Comparison of ENCODE assay signal across 23 cellular contexts in the genomic region with DNA sequence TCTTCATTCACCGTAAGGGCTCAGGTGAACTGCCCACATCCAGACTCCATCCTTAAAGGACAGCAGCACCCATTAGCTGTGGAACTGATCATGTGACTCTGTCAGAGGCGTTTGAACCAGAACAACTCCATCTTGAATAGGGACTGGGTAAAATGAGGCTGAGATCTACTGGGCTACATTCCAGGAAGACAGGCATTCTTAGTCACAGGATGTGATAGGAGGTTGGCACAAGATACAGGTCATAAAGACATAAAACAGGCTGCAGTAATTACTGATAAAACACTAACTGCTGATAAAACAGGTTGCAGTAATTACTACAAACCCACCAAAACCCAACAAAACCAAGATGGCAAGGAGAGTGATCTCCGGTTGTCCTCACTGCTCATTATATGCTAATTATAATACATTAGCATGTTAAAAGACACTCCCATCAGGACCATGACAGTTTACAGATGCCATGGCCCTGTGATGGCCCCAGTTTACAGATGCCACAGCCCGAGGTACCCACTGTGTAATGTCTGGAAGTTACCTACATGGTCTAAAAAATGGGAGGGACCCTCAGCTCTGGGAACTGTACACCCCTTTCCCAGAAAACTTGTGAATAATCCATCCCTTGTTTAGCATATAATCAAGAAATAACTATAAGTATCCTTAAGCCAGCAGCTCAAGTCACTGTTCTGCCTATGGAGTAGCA. TPM values are rescaled to one million over a fixed set of nuclear protein-coding genes. Genes with fewer than 3 reads are reported as not detected.
DNase-seq lines count a peak whose midpoint lies in the region; ATAC-seq and FAIRE-seq lines count a peak whose summit lies in the region.
"Had no signal": no experiment of that assay in that cellular context is flagged by ENCODE, and none has a peak within 500 bp of the region (broad histone marks: within the 10 kb centered on the region; RNA-seq: fewer than 3 reads in every experiment).

No MANE protein-coding gene starts in this region.

- H2AFZ ChIP-seq in neuronal stem cell (ENCODE audit: low read length): no peak overlapping the region

- no peak overlapping the region for H4K8ac ChIP-seq in neuronal stem cell (ENCODE audit: low read depth, low read length)

- peaks cover 55% of the 10 kb centered on the region for H3K4me1 ChIP-seq in CD4-positive, alpha-beta memory T cell (ENCODE audit: insufficient read depth, low read length)
- H3K4me1 ChIP-seq in neuronal stem cell (ENCODE audit: control insufficient read depth in 2 of 2, insufficient read depth in 1 of 2, low read depth in 1 of 2, low read length in 2 of 2): peaks cover 0 to 13% of the 10 kb centered on the region in 2 donors

- H3K4ac ChIP-seq in neuronal stem cell (ENCODE audit: low read length): no peak overlapping the region

- H2BK120ac ChIP-seq in neuronal stem cell (ENCODE audit: low read depth, low read length): no peak overlapping the region

- H3K14ac ChIP-seq in neuronal stem cell (ENCODE audit: low read length): no peak overlapping the region

- CTCF ChIA-PET in CD4-positive, alpha-beta memory T cell (lab: Charles Lee; ENCODE audit: partially characterized antibody): interaction anchor here (0.9 to 1.2 kb wide), 2 partner anchors 18 to 20 kb away, joined by 3 to 4 read pairs; no protein-coding TSS in a partner anchor

- H3K9me3 Mint-ChIP-seq in CD4-positive, alpha-beta memory T cell: peaks cover 0 to 1% (median 0%) of the 10 kb centered on the region in 8 donors
- H3K9me3 Mint-ChIP-seq in central memory CD8-positive, alpha-beta T cell: no peaks in the 10 kb centered on the region
- H3K9me3 Mint-ChIP-seq: stimulated activated naive CD8-positive, alpha-beta T cell treated with anti-CD3 and anti-CD28 coated beads, Interleukin-15, amount 100 ng/mL, for 72 hours; type B pancreatic cell had no signal

- peaks cover 41 to 67% (median 60%) of the 10 kb centered on the region in 4 donors for H3K4me1 Mint-ChIP-seq in CD4-positive, alpha-beta memory T cell
- H3K4me1 Mint-ChIP-seq in central memory CD8-positive, alpha-beta T cell: peaks cover 84% of the 10 kb centered on the region

- H3K36me3 Mint-ChIP-seq in CD4-positive, alpha-beta memory T cell: no peaks in the 10 kb centered on the region
- peaks cover 2% of the 10 kb centered on the region for H3K36me3 Mint-ChIP-seq in central memory CD8-positive, alpha-beta T cell (ENCODE audit: insufficient read depth)
- H3K36me3 Mint-ChIP-seq: activated CD8-positive, alpha-beta memory T cell treated with anti-CD3 and anti-CD28 coated beads, Interleukin-2, amount 10 ng/mL, durations not matched to agents 7 days and 5 days; type B pancreatic cell had no signal

- no peak overlapping the region for H4K91ac ChIP-seq in neuronal stem cell (ENCODE audit: low read depth, low read length, poor library complexity)

- peak overlapping the region in 5 of 7 donors; percentile 8 to 75 (median 46) for H3K27ac Mint-ChIP-seq in CD4-positive, alpha-beta memory T cell
- H3K27ac Mint-ChIP-seq in central memory CD8-positive, alpha-beta T cell (ENCODE audit: low read depth): peak overlapping the region; percentile 53
- H3K27ac Mint-ChIP-seq: activated CD8-positive, alpha-beta memory T cell treated with anti-CD3 and anti-CD28 coated beads, Interleukin-2, amount 10 ng/mL, durations not matched to agents 7 days and 5 days; type B pancreatic cell had no signal

- H3K4me3 Mint-ChIP-seq in CD4-positive, alpha-beta memory T cell: no peak overlapping the region
- no peak overlapping the region for H3K4me3 Mint-ChIP-seq in central memory CD8-positive, alpha-beta T cell
- H3K4me3 Mint-ChIP-seq: activated CD8-positive, alpha-beta memory T cell treated with anti-CD3 and anti-CD28 coated beads, Interleukin-2, amount 10 ng/mL, durations not matched to agents 7 days and 5 days; stimulated activated naive CD8-positive, alpha-beta T cell treated with anti-CD3 and anti-CD28 coated beads, Interleukin-15, amount 100 ng/mL, for 72 hours; type B pancreatic cell had no signal

- no peak overlapping the region for H2AK5ac ChIP-seq in neuronal stem cell (ENCODE audit: low read depth, low read length)

- no peaks in the 10 kb centered on the region for H3K27me3 Mint-ChIP-seq in CD4-positive, alpha-beta memory T cell
- no peaks in the 10 kb centered on the region for H3K27me3 Mint-ChIP-seq in central memory CD8-positive, alpha-beta T cell
- H3K27me3 Mint-ChIP-seq: activated CD8-positive, alpha-beta memory T cell treated with anti-CD3 and anti-CD28 coated beads, Interleukin-2, amount 10 ng/mL, durations not matched to agents 7 days and 5 days; stimulated activated naive CD8-positive, alpha-beta T cell treated with anti-CD3 and anti-CD28 coated beads, Interleukin-15, amount 100 ng/mL, for 72 hours; type B pancreatic cell had no signal

- no peak overlapping the region for H3K4me3 ChIP-seq in CD4-positive, alpha-beta memory T cell (ENCODE audit: low read length in 2 of 2)
- no peak overlapping the region for H3K4me3 ChIP-seq in neuronal stem cell (ENCODE audit: low read length in 2 of 2)
- H3K4me3 ChIP-seq: HAP-1, pancreas, sigmoid colon had no signal

- H2BK15ac ChIP-seq in neuronal stem cell (ENCODE audit: low read length): no peak overlapping the region

- H2BK12ac ChIP-seq in neuronal stem cell (ENCODE audit: low read length): no peak overlapping the region

- H3K27ac ChIP-seq in CD4-positive, alpha-beta memory T cell (ENCODE audit: low read depth, low read length): no peak overlapping the region
- H3K27ac ChIP-seq in neuronal stem cell (replicated peaks; ENCODE audit: low read length): no peak overlapping the region
- H3K27ac ChIP-seq: pancreas, sigmoid colon had no signal

- H3K4me2 ChIP-seq in neuronal stem cell (ENCODE audit: insufficient read depth, low read length, poor library complexity, severe bottlenecking): no peak overlapping the region

- DNase-seq in CD4-positive, alpha-beta memory T cell: no peak
- DNase-seq in LoVo (ENCODE audit: low spot score): peak; percentile 47
- DNase-seq in central memory CD8-positive, alpha-beta T cell (ENCODE audit: low spot score in 2 of 2): no peak
- no peak for DNase-seq in neuronal stem cell (ENCODE audit: low spot score)
- DNase-seq in urothelium cell line (ENCODE audit: low spot score): no peak
- no peak for DNase-seq in D341Med (ENCODE audit: low spot score)
- DNase-seq: activated CD8-positive, alpha-beta memory T cell treated with anti-CD3 and anti-CD28 coated beads, Interleukin-2, amount 10 ng/mL, durations not matched to agents 7 days and 5 days; activated effector memory CD4-positive, alpha-beta T cell treated with Interleukin-2 at 50 U/mL for 16 hours; AML-193; foreskin melanocyte; GDM1; left cardiac atrium; NCI-H1694; NCI-H774; pancreas; PC-3; sigmoid colon; stimulated activated naive CD8-positive, alpha-beta T cell treated with anti-CD3 and anti-CD28 coated beads, Interleukin-15, amount 100 ng/mL, for 72 hours; T1000 had no signal

- POLR2A ChIA-PET in CD4-positive, alpha-beta memory T cell (lab: Charles Lee; ENCODE audit: partially characterized antibody): no interaction called here

- peak overlapping the region; percentile 27 for H3K23ac ChIP-seq in neuronal stem cell (ENCODE audit: low read depth, low read length, poor library complexity)

- intact Hi-C loops in CD4-positive, alpha-beta memory T cell (cut with micrococcal nuclease): no loop called here

- H3K18ac ChIP-seq in neuronal stem cell (ENCODE audit: low read length): no peak overlapping the region

- H2BK5ac ChIP-seq in neuronal stem cell (ENCODE audit: low read length): no peak overlapping the region

- no peak for ATAC-seq in central memory CD8-positive, alpha-beta T cell (replicated peaks; ENCODE audit: extremely low read depth, poor library complexity, severe bottlenecking)
- no peak for ATAC-seq in GM18502 (IDR thresholded peaks at IDR 0.05; ENCODE audit: poor library complexity, unreplicated experiment)
- ATAC-seq: activated CD4-positive, CD25-positive, alpha-beta regulatory T cell treated with anti-CD3 and anti-CD28 coated beads, Interleukin-2, amount 50 U/mL, for 24 hours; activated CD8-positive, alpha-beta memory T cell treated with anti-CD3 and anti-CD28 coated beads, Interleukin-2, amount 10 ng/mL, durations not matched to agents 7 days and 5 days; pancreas; PC-3; stimulated activated naive CD8-positive, alpha-beta T cell treated with anti-CD3 and anti-CD28 coated beads, Interleukin-15, amount 100 ng/mL, for 72 hours had no signal

- H3K9me3 ChIP-seq in CD4-positive, alpha-beta memory T cell (ENCODE audit: control insufficient read depth in 1 of 2, low read length in 2 of 2): no peaks in the 10 kb centered on the region
- no peaks in the 10 kb centered on the region for H3K9me3 ChIP-seq in neuronal stem cell (replicated peaks in 1 of 2; ENCODE audit: control insufficient read depth in 2 of 2, insufficient read depth in 1 of 2, low read depth in 1 of 2, low read length in 2 of 2)
- H3K9me3 ChIP-seq: HAP-1, pancreas, sigmoid colon had no signal

- H3K79me1 ChIP-seq in neuronal stem cell (ENCODE audit: low read depth, low read length): peaks cover 15% of the 10 kb centered on the region

- no peaks in the 10 kb centered on the region for H3K36me3 ChIP-seq in CD4-positive, alpha-beta memory T cell (ENCODE audit: insufficient read depth, low read length)
- H3K36me3 ChIP-seq in neuronal stem cell (replicated peaks in 1 of 2; ENCODE audit: control insufficient read depth in 2 of 2, insufficient read depth in 2 of 2, low read length in 2 of 2): no peaks in the 10 kb centered on the region
- H3K36me3 ChIP-seq: HAP-1, pancreas, sigmoid colon had no signal

- no peak for FAIRE-seq in urothelium cell line (lab: Jason Lieb, UNC)
- FAIRE-seq: pancreas had no signal

- WGBS in neuronal stem cell (ENCODE audit: extremely low coverage in 2 of 2, insufficient read length in 2 of 2, insufficient replicate concordance in 1 of 2), 2 donors: no CpG with 5 or more reads among the region's 4 CpGs

- no peak overlapping the region for H3K9ac ChIP-seq in neuronal stem cell (ENCODE audit: low read depth, low read length, poor library complexity)

- no peaks in the 10 kb centered on the region for H3K27me3 ChIP-seq in CD4-positive, alpha-beta memory T cell (ENCODE audit: insufficient read depth, low read length)
- H3K27me3 ChIP-seq in neuronal stem cell (ENCODE audit: control insufficient read depth in 3 of 3, insufficient read depth in 3 of 3, low read depth in 1 of 3, low read length in 3 of 3): peaks cover 0 to 2% (median 0%) of the 10 kb centered on the region in 3 experiments
- H3K27me3 ChIP-seq: pancreas, sigmoid colon had no signal

RNA-seq across cellular contexts. Expression of a gene that starts 28.6 kb away (rescaled TPM):
- 10 to 100 TPM; 33.4 to 34.2 TPM for total RNA-seq in CD4-positive, alpha-beta memory T cell
- polyA plus RNA-seq in CD4-positive, alpha-beta memory T cell: 10 to 100 TPM in 1 of 2 donors, 1 to 10 TPM in 1; 3.8 to 20.1 TPM
- polyA plus RNA-seq in neuronal stem cell (2013, experiment 1 of 2): 13.6 TPM
- 14.2 TPM for polyA plus RNA-seq in neuronal stem cell (2013, experiment 2 of 2)
